ENCODE assay signal across 23 cellular contexts in the genomic region with DNA sequence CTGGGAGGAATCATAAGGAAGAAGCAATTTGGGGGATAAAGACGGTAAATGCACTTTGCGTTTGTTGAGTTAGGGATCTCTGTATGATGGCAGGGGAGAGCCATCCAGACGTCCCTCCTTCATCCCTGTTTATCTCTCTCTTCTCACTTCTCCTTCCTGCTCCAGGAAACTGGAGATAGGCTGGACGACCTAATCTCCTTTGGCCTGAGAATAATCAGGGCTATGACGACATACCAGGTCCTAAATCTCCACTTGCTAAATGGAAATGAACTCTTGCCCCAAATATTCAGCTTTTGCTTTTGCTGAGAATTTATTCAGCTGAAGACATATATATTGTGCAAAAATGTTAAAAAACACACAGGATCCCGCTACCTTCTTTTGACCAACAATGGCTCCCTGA.
DNase-seq lines count a peak whose midpoint lies in the region; ATAC-seq and TF ChIP-seq lines count a peak whose summit lies in the region.
"Had no signal": no experiment of that assay in that cellular context is flagged by ENCODE, and none has a peak within 500 bp of the region (broad histone marks: within the 10 kb centered on the region; RNA-seq: fewer than 3 reads in every experiment).

No MANE protein-coding gene starts in this region.

- TF ChIP-seq CTCF in RWPE1 (conservative IDR thresholded peaks at IDR 0.05; ENCODE audit: low read depth) (no peak), fibroblast of mammary gland (conservative IDR thresholded peaks at IDR 0.05; ENCODE audit: control insufficient read depth, insufficient read depth, low read depth, low read length) (no peak), nephron (IDR thresholded peaks at IDR 0.05; ENCODE audit: unreplicated experiment in 3 of 3) (no peak)

- no peaks in the 10 kb centered on the region for H3K27me3 Mint-ChIP-seq in nephron (ENCODE audit: low read depth)
- H3K27me3 Mint-ChIP-seq: central memory CD8-positive, alpha-beta T cell; stimulated activated naive B cell treated with anti-CD40 and anti-IgM and Interleukin-4, amounts not matched to agents 10 μg/mL and 1 μg/mL and 100 μg/mL, for 72 hours had no signal

- peak overlapping the region; percentile 19; the same call in 1 of the 2 replicates for H3K4me2 ChIP-seq in BLaER1

- H3K9ac ChIP-seq in BLaER1 = no peak overlapping the region

- H3K27ac ChIP-seq in BLaER1 = no peak overlapping the region
- peak overlapping the region; percentile 58 for H3K27ac ChIP-seq in RWPE1

- H3K4me3 ChIP-seq in BLaER1 (no peak overlapping the region), fibroblast of mammary gland (ENCODE audit: control insufficient read depth, low read depth, low read length) (no peak overlapping the region)
- H3K4me3 ChIP-seq: K562, tibial nerve had no signal

- ATAC-seq in HG03520 (IDR thresholded peaks at IDR 0.05; ENCODE audit: unreplicated experiment) (no peak), HG03439 (IDR thresholded peaks at IDR 0.05; ENCODE audit: unreplicated experiment) (no peak), GM19324 (IDR thresholded peaks at IDR 0.05; ENCODE audit: low FRiP score, unreplicated experiment) (no peak), HG03565 (IDR thresholded peaks at IDR 0.05; ENCODE audit: unreplicated experiment) (no peak)
- ATAC-seq: activated naive CD8-positive, alpha-beta T cell treated with anti-CD3 and anti-CD28 coated beads, Interleukin-2, amount 50 U/mL, for 24 hours; activated T-helper 17 cell treated with anti-CD3 and anti-CD28 coated beads, Interleukin-2, amount 50 U/mL, for 72 hours; K562; stimulated activated naive B cell treated with anti-CD40 and anti-IgM and Interleukin-4, amounts not matched to agents 10 μg/mL and 1 μg/mL and 100 μg/mL, for 72 hours; T-helper 17 cell; WTC11 had no signal

- H4K20me1 ChIP-seq in BLaER1 = no peaks in the 10 kb centered on the region

- peaks cover 75% of the 10 kb centered on the region for H3K4me1 Mint-ChIP-seq in nephron

- DNase-seq in RWPE1 (ENCODE audit: low spot score) (no peak), fibroblast of mammary gland (ENCODE audit: low read depth) (peak; percentile 70)
- DNase-seq: activated CD8-positive, alpha-beta memory T cell treated with anti-CD3 and anti-CD28 coated beads for 24 hours; activated naive CD8-positive, alpha-beta T cell treated with anti-CD3 and anti-CD28 coated beads, Interleukin-2, amount 50 U/mL, for 24 hours; COR-L47; effector CD4-positive, alpha-beta T cell; midbrain; NCI-H2029; NCI-H510A treated with DMSO at 0.1 percent for 48 hours; SHP77; stimulated activated naive B cell treated with anti-CD40 and anti-IgM and Interleukin-4, amounts not matched to agents 10 μg/mL and 1 μg/mL and 100 μg/mL, for 72 hours; T-helper 17 cell had no signal

- CTCF ChIA-PET in RWPE1 (lab: Yijun Ruan, JAX) = interaction anchor here (0.6 kb wide), 1 partner anchor 773 kb away, joined by 9 read pairs; no protein-coding TSS in a partner anchor

- H3K9me3 ChIP-seq in BLaER1 = peaks cover 6% of the 10 kb centered on the region
- H3K9me3 ChIP-seq: tibial nerve had no signal

- peaks cover 58% of the 10 kb centered on the region for H3K4me1 ChIP-seq in BLaER1

- H3K27me3 ChIP-seq in BLaER1 = no peaks in the 10 kb centered on the region
- H3K27me3 ChIP-seq: tibial nerve had no signal

- no peaks in the 10 kb centered on the region for H3K36me3 Mint-ChIP-seq in nephron (ENCODE audit: low read depth)
- H3K36me3 Mint-ChIP-seq: WTC11 had no signal

- POLR2A ChIA-PET in RWPE1 (lab: Yijun Ruan, JAX; ENCODE audit: low non-redundant PET) = no interaction called here

- peak overlapping the region in 1 of 3 experiments; percentile 4 for H3K4me3 Mint-ChIP-seq in nephron
- H3K4me3 Mint-ChIP-seq: activated naive CD8-positive, alpha-beta T cell treated with anti-CD3 and anti-CD28 coated beads, Interleukin-2, amount 50 U/mL, for 24 hours; activated T-helper 17 cell treated with anti-CD3 and anti-CD28 coated beads, Interleukin-2, amount 50 U/mL, for 72 hours; central memory CD8-positive, alpha-beta T cell; T-helper 17 cell; WTC11 had no signal

- H3K9me3 Mint-ChIP-seq in nephron = no peaks in the 10 kb centered on the region
- H3K9me3 Mint-ChIP-seq: activated T-helper 17 cell treated with anti-CD3 and anti-CD28 coated beads, Interleukin-2, amount 50 U/mL, for 72 hours had no signal

- H3K36me3 ChIP-seq in BLaER1 = no peaks in the 10 kb centered on the region
- H3K36me3 ChIP-seq: tibial nerve had no signal

- H3K27ac Mint-ChIP-seq in nephron = peak overlapping the region; percentile 54 to 97 (median 91)
- H3K27ac Mint-ChIP-seq: activated naive CD8-positive, alpha-beta T cell treated with anti-CD3 and anti-CD28 coated beads, Interleukin-2, amount 50 U/mL, for 24 hours; activated T-helper 17 cell treated with anti-CD3 and anti-CD28 coated beads, Interleukin-2, amount 50 U/mL, for 72 hours; T-helper 17 cell; WTC11 had no signal
